Comparison of ENCODE assay signal across 13 cellular contexts in genomic region chr9:94928696-94929372, GRCh38.
DNase-seq lines count a peak whose midpoint lies in the region; ATAC-seq, FAIRE-seq and TF ChIP-seq lines count a peak whose summit lies in the region.
"Had no signal": no experiment of that assay in that cellular context is flagged by ENCODE, and none has a peak within 500 bp of the region (broad histone marks: within the 10 kb centered on the region; RNA-seq: fewer than 3 reads in every experiment).

No MANE protein-coding gene starts in this region.

- H3K4me1 ChIP-seq in keratinocyte (ENCODE audit: control insufficient read depth, extremely low read depth, insufficient read depth, low read length) (peaks cover 41% of the 10 kb centered on the region), prostate gland (replicated peaks) (no peaks in the 10 kb centered on the region)
- H3K4me1 ChIP-seq in CD4-positive, alpha-beta memory T cell (ENCODE audit: insufficient read depth, low read length), result no peaks in the 10 kb centered on the region

- intact Hi-C loops in natural killer cell (cut with micrococcal nuclease), result no loop called here
- intact Hi-C loops in prostate gland (cut with DNase I), result no loop called here
- intact Hi-C loops in CD4-positive, alpha-beta memory T cell (cut with micrococcal nuclease), result no loop called here

- H3K27ac ChIP-seq in brain microvascular endothelial cell (peak overlapping the region; percentile 73), keratinocyte (ENCODE audit: control insufficient read depth, insufficient read depth, low read length) (peak overlapping the region; percentile 77), prostate gland (no peak overlapping the region)
- H3K27ac ChIP-seq in CD4-positive, alpha-beta memory T cell (ENCODE audit: low read depth, low read length), result no peak overlapping the region
- H3K27ac ChIP-seq: C4-2B had no signal

- peak overlapping the region; percentile 48 for H3K9ac ChIP-seq in keratinocyte (ENCODE audit: control insufficient read depth, extremely low read depth, insufficient read depth, low read length)

- H4K20me1 ChIP-seq in keratinocyte (ENCODE audit: control insufficient read depth, extremely low read depth, insufficient read depth, low read length), result no peaks in the 10 kb centered on the region

- H3K4me1 Mint-ChIP-seq in natural killer cell treated with Interleukin-12 subunit alpha and Interleukin-12 subunit beta and Interleukin-15 and Interleukin-18, amount 100 ng/mL, for 72 hours (ENCODE audit: low read depth in 2 of 2), result peaks cover 0 to 6% of the 10 kb centered on the region in 2 donors
- peaks cover 5 to 11% of the 10 kb centered on the region in 2 donors for H3K4me1 Mint-ChIP-seq in natural killer cell
- no peaks in the 10 kb centered on the region for H3K4me1 Mint-ChIP-seq in CD4-positive, alpha-beta memory T cell
- H3K4me1 Mint-ChIP-seq: activated naive CD8-positive, alpha-beta T cell treated with anti-CD3 and anti-CD28 coated beads for 36 hours had no signal

- H3K27me3 Mint-ChIP-seq in natural killer cell treated with Interleukin-12 subunit alpha and Interleukin-12 subunit beta and Interleukin-15 and Interleukin-18, amount 100 ng/mL, for 72 hours, result no peaks in the 10 kb centered on the region
- H3K27me3 Mint-ChIP-seq in natural killer cell (ENCODE audit: low read depth in 2 of 2), result no peaks in the 10 kb centered on the region
- no peaks in the 10 kb centered on the region for H3K27me3 Mint-ChIP-seq in CD4-positive, alpha-beta memory T cell
- H3K27me3 Mint-ChIP-seq: activated naive CD8-positive, alpha-beta T cell treated with anti-CD3 and anti-CD28 coated beads for 36 hours; naive B cell had no signal

- H3K27ac Mint-ChIP-seq in natural killer cell treated with Interleukin-12 subunit alpha and Interleukin-12 subunit beta and Interleukin-15 and Interleukin-18, amount 100 ng/mL, for 72 hours, result no peak overlapping the region
- H3K27ac Mint-ChIP-seq in natural killer cell, result peak overlapping the region in 1 of 2 donors; percentile 18
- H3K27ac Mint-ChIP-seq in CD4-positive, alpha-beta memory T cell, result no peak overlapping the region
- H3K27ac Mint-ChIP-seq: activated naive CD8-positive, alpha-beta T cell treated with anti-CD3 and anti-CD28 coated beads for 36 hours had no signal

- no peak for FAIRE-seq in keratinocyte (lab: Jason Lieb, UNC)

- H3K27me3 ChIP-seq in brain microvascular endothelial cell (replicated peaks) (no peaks in the 10 kb centered on the region), keratinocyte (ENCODE audit: control insufficient read depth, extremely low read depth, insufficient read depth, low read length) (no peaks in the 10 kb centered on the region), prostate gland (replicated peaks; ENCODE audit: insufficient read depth) (no peaks in the 10 kb centered on the region), MG63 (no peaks in the 10 kb centered on the region)
- no peaks in the 10 kb centered on the region for H3K27me3 ChIP-seq in CD4-positive, alpha-beta memory T cell (ENCODE audit: insufficient read depth, low read length)
- H3K27me3 ChIP-seq: spleen had no signal

- H3K4me3 ChIP-seq in brain microvascular endothelial cell (ENCODE audit: low read depth, low read length) (no peak overlapping the region), keratinocyte (ENCODE audit: control insufficient read depth in 2 of 3, extremely low read depth in 1 of 3, insufficient read depth in 2 of 3, low read depth in 1 of 3, low read length in 3 of 3) (no peak overlapping the region), prostate gland (no peak overlapping the region), MG63 (no peak overlapping the region)
- no peak overlapping the region for H3K4me3 ChIP-seq in CD4-positive, alpha-beta memory T cell (ENCODE audit: low read length in 2 of 2)
- H3K4me3 ChIP-seq: spleen had no signal

- H3K4me2 ChIP-seq in keratinocyte (ENCODE audit: control insufficient read depth, extremely low read depth, insufficient read depth, low read depth, low read length), result peak overlapping the region; percentile 0

- no peak for ATAC-seq in natural killer cell treated with Interleukin-12 subunit alpha and Interleukin-12 subunit beta and Interleukin-15 and Interleukin-18, amount 100 ng/mL, for 72 hours
- ATAC-seq in natural killer cell, result no peak

- no peaks in the 10 kb centered on the region for H3K9me3 Mint-ChIP-seq in natural killer cell treated with Interleukin-12 subunit alpha and Interleukin-12 subunit beta and Interleukin-15 and Interleukin-18, amount 100 ng/mL, for 72 hours
- no peaks in the 10 kb centered on the region for H3K9me3 Mint-ChIP-seq in natural killer cell
- no peaks in the 10 kb centered on the region for H3K9me3 Mint-ChIP-seq in CD4-positive, alpha-beta memory T cell
- H3K9me3 Mint-ChIP-seq: activated naive CD8-positive, alpha-beta T cell treated with anti-CD3 and anti-CD28 coated beads for 36 hours; naive B cell had no signal

- H3K4me3 Mint-ChIP-seq in natural killer cell treated with Interleukin-12 subunit alpha and Interleukin-12 subunit beta and Interleukin-15 and Interleukin-18, amount 100 ng/mL, for 72 hours, result no peak overlapping the region
- H3K4me3 Mint-ChIP-seq in natural killer cell, result no peak overlapping the region
- no peak overlapping the region for H3K4me3 Mint-ChIP-seq in CD4-positive, alpha-beta memory T cell
- H3K4me3 Mint-ChIP-seq: activated naive CD8-positive, alpha-beta T cell treated with anti-CD3 and anti-CD28 coated beads for 36 hours had no signal

- CTCF ChIA-PET in CD4-positive, alpha-beta memory T cell (lab: Charles Lee; ENCODE audit: partially characterized antibody), result no interaction called here

- in situ Hi-C loops in brain microvascular endothelial cell (cut with HindIII; ENCODE audit: low pct_ligation_motif_present, low sequenced_read_pairs), result no loop called here

- DNase-seq in natural killer cell treated with Interleukin-12 subunit alpha and Interleukin-12 subunit beta and Interleukin-15 and Interleukin-18, amount 100 ng/mL, for 72 hours (ENCODE audit: low spot score), result peak; percentile 54
- DNase-seq in natural killer cell (no peak), brain microvascular endothelial cell (no peak), keratinocyte (ENCODE audit: low read depth, low spot score) (no peak), prostate gland (ENCODE audit: low spot score) (no peak), MG63 (no peak)
- no peak for DNase-seq in CD4-positive, alpha-beta memory T cell
- no peak for DNase-seq in activated CD4-positive, alpha-beta T cell treated with anti-CD3 and anti-CD28 coated beads, Interleukin-2, amount 50 U/mL, for 4 hours
- DNase-seq: activated naive CD8-positive, alpha-beta T cell treated with anti-CD3 and anti-CD28 coated beads for 36 hours; naive B cell; NCI-H187 treated with DMSO at 0.1 percent for 48 hours; spleen had no signal

- no peaks in the 10 kb centered on the region for H3K36me3 ChIP-seq in brain microvascular endothelial cell (replicated peaks)
- H3K36me3 ChIP-seq in keratinocyte (ENCODE audit: control insufficient read depth in 2 of 2, extremely low read depth in 1 of 2, insufficient read depth in 2 of 2, low read length in 2 of 2), result peaks cover 0 to 3% of the 10 kb centered on the region in 2 experiments
- H3K36me3 ChIP-seq in prostate gland, result no peaks in the 10 kb centered on the region
- peaks cover 25% of the 10 kb centered on the region for H3K36me3 ChIP-seq in MG63
- H3K36me3 ChIP-seq in CD4-positive, alpha-beta memory T cell (ENCODE audit: insufficient read depth, low read length), result no peaks in the 10 kb centered on the region

- no peaks in the 10 kb centered on the region for H3K79me2 ChIP-seq in keratinocyte (ENCODE audit: control insufficient read depth, insufficient read depth, low read length)

- no peaks in the 10 kb centered on the region for H3K36me3 Mint-ChIP-seq in natural killer cell treated with Interleukin-12 subunit alpha and Interleukin-12 subunit beta and Interleukin-15 and Interleukin-18, amount 100 ng/mL, for 72 hours
- no peaks in the 10 kb centered on the region for H3K36me3 Mint-ChIP-seq in natural killer cell
- peaks cover 0 to 14% of the 10 kb centered on the region in 2 donors for H3K36me3 Mint-ChIP-seq in CD4-positive, alpha-beta memory T cell

- H3K9me3 ChIP-seq in keratinocyte (ENCODE audit: control insufficient read depth, low read depth, low read length) (no peaks in the 10 kb centered on the region), prostate gland (no peaks in the 10 kb centered on the region), MG63 (no peaks in the 10 kb centered on the region)
- H3K9me3 ChIP-seq in CD4-positive, alpha-beta memory T cell (ENCODE audit: control insufficient read depth in 1 of 2, low read length in 2 of 2), result no peaks in the 10 kb centered on the region
- H3K9me3 ChIP-seq: spleen had no signal

- dilution Hi-C loops in keratinocyte (cut with MboI; ENCODE audit: extremely low pct_ligation_motif_present, low sequenced_read_pairs), result no loop called here

- H2AFZ ChIP-seq in keratinocyte (ENCODE audit: control insufficient read depth, low read length), result no peak overlapping the region

- POLR2A ChIA-PET in CD4-positive, alpha-beta memory T cell (lab: Charles Lee; ENCODE audit: partially characterized antibody), result no interaction called here

- TF ChIP-seq POLR2A in prostate gland (IDR thresholded peaks at IDR 0.05), result no peak

- no peaks in the 10 kb centered on the region for H3K9me1 ChIP-seq in keratinocyte (ENCODE audit: control insufficient read depth, extremely low read depth, insufficient read depth, low read length)

- 72% methylated on average over 13 of the region's 13 CpGs for WGBS in prostate gland

- TF ChIP-seq CTCF in natural killer cell (IDR thresholded peaks at IDR 0.05), result no peak
- TF ChIP-seq CTCF in brain microvascular endothelial cell (IDR thresholded peaks at IDR 0.05; ENCODE audit: low read depth, low read length, missing control alignments), result no peak
- no peak for TF ChIP-seq CTCF in keratinocyte (optimal IDR thresholded peaks at IDR 0.05 in 1 of 3, IDR thresholded peaks at IDR 0.05 in 1 of 3, conservative IDR thresholded peaks at IDR 0.05 in 1 of 3; ENCODE audit: extremely low read depth in 1 of 3, insufficient read depth in 2 of 3, low read length in 3 of 3)
- no peak for TF ChIP-seq CTCF in prostate gland (IDR thresholded peaks at IDR 0.05)

Comparison
In these comparisons a context has a peak if more than half of its experiments do, and no peak if none do; other contexts are left out.
1. H3K27ac ChIP-seq: peak in brain microvascular endothelial cell (single experiment) and keratinocyte (single experiment); none in prostate gland (0 of 2) and CD4-positive, alpha-beta memory T cell (single experiment).